9 cellular contexts compared by ENCODE assay signal in genomic region chr12:78321696-78322095, GRCh38.
"Had no signal": no experiment of that assay in that cellular context is flagged by ENCODE, and none has a peak within 500 bp of the region (broad histone marks: within the 10 kb centered on the region; RNA-seq: fewer than 3 reads in every experiment).

No MANE protein-coding gene starts in this region.

- H3K27ac ChIP-seq: GM23248 had no signal

- H3K9me3 Mint-ChIP-seq: HFFc6 had no signal

- ATAC-seq: GM23338, HCT116 had no signal

- H3K9me3 ChIP-seq: HAP-1 had no signal

- H3K9ac ChIP-seq: GM23248 had no signal

- DNase-seq: GM23248, GOT3, H7, H9, HCEC 1CT, HFFc6 had no signal

- H3K4me3 ChIP-seq: GM23248, GM23338, HAP-1 had no signal

- H2AFZ ChIP-seq: GM23248, GM23338 had no signal

- H3K4me3 Mint-ChIP-seq: GM23338, H9, HFFc6 had no signal

- H3K36me3 ChIP-seq: HAP-1 had no signal

- H3K27ac Mint-ChIP-seq: GM23338, H9, HFFc6 had no signal

- H3K4me2 ChIP-seq: GM23338 had no signal
